Comparison of ENCODE assay signal across 1 cellular context in genomic region chr3:132659370-132660055, GRCh38.
TF ChIP-seq lines count a peak whose summit lies in the region.

ACAD11 (minus strand) TSS chr3:132659809; CDS start chr3:132659751, 58 bp downstream.

TF ChIP-seq in HEK293, 187 proteins besides CTCF, POLR2A, EP300 and RAD21 (continued from another document):
- TF ChIP-seq, protein P1, sequence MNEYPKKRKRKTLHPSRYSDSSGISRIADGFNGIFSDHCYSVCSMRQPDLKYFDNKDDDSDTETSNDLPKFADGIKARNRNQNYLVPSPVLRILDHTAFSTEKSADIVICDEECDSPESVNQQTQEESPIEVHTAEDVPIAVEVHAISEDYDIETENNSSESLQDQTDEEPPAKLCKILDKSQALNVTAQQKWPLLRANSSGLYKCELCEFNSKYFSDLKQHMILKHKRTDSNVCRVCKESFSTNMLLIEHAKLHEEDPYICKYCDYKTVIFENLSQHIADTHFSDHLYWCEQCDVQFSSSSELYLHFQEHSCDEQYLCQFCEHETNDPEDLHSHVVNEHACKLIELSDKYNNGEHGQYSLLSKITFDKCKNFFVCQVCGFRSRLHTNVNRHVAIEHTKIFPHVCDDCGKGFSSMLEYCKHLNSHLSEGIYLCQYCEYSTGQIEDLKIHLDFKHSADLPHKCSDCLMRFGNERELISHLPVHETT (tag by site-specific recombination; IDR thresholded peaks at IDR 0.05), result no peak
- TF ChIP-seq PRDM10 (tag by site-specific recombination; IDR thresholded peaks at IDR 0.05), result peak; percentile 63
- TF ChIP-seq SCRT1 (tag by site-specific recombination; IDR thresholded peaks at IDR 0.05; ENCODE audit: borderline replicate concordance), result peak; percentile 43; the same call in 1 of the 2 replicates
